8 cellular contexts compared by ENCODE assay signal in the genomic region with DNA sequence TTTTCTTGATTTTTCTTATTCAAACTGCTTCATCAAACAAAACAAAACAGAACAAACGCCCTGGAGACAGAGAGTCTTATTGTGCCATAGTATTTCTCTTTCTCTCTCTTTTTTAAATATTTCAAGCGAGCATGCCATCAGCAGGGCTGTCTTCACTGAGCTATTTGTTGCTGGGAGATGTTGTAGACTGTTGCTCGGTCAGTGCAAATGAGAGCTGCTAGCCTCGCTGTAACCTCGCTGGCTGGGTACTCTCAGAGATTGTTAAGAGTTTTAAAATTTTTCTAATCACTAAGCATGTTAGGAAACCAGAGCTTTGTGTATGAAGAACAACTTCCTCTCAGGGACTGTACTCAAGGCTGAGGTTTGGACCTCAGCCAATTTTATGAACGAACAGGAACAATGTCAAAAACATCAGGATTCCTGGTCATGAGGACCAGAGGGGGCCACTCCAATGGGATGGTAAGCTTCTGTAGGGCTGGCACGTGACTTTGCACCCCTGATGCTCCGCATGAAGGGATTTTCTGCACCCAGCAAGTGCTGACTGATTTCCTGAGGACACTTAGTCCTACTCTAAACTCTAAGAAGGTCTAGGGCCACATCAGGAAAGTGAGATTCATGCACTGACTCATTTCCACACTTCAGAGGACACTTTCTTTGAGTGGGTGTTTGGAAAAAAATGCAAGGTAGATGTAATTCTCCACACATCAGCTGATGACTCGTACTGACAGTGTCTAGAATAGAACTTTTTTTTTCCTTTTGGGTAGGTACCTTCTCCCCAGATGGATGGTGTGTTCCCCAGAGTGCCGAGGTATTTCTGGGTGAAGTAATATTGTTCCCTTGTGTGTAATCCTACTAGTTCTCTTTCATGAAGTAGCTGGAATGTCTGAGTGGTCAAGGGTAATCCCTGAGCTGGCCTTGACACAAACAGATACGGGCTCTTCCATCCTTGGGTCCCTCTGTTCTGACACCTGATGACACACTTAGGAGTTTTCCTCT. TPM values are rescaled to one million over a fixed set of nuclear protein-coding genes. Genes with fewer than 3 reads are reported as not detected.
DNase-seq lines count a peak whose midpoint lies in the region; ATAC-seq and TF ChIP-seq lines count a peak whose summit lies in the region.

No MANE protein-coding gene starts in this region.

- TF ChIP-seq CTCF in astrocyte of the spinal cord (IDR thresholded peaks at IDR 0.05; ENCODE audit: low read depth, low read length), result no peak
- TF ChIP-seq CTCF in lower lobe of right lung (IDR thresholded peaks at IDR 0.05), result no peak

- in situ Hi-C loops in astrocyte of the spinal cord (cut with HindIII; ENCODE audit: low sequenced_read_pairs), result no loop called here

- H3K4me3 ChIP-seq in SK-N-MC (peak overlapping the region; percentile 30; the same call in 1 of the 2 replicates), astrocyte of the spinal cord (ENCODE audit: low read depth, low read length) (no peak overlapping the region), lower lobe of right lung (no peak overlapping the region)

- DNase-seq in activated naive CD4-positive, alpha-beta T cell treated with Interleukin-2 at 50 U/mL for 16 hours, result peak; percentile 63
- DNase-seq in activated naive CD4-positive, alpha-beta T cell (lab: John Stamatoyannopoulos, UW), result no peak
- DNase-seq in SK-N-MC (ENCODE audit: low read depth, low spot score), result no peak
- DNase-seq in astrocyte of the spinal cord (ENCODE audit: low read depth, low spot score), result peak; percentile 93
- DNase-seq in lower lobe of right lung, result no peak
- peak; percentile 52 for DNase-seq in stromal cell of bone marrow (ENCODE audit: low read depth)
- no peak for DNase-seq in amniotic stem cell (lab: John Stamatoyannopoulos, UW)

- intact Hi-C loops in lower lobe of right lung (cut with DNase I), result no loop called here

- no peaks in the 10 kb centered on the region for H3K9me3 ChIP-seq in SK-N-MC (ENCODE audit: low read depth, low read length)
- H3K9me3 ChIP-seq in lower lobe of right lung, result no peaks in the 10 kb centered on the region

- no peak overlapping the region for H3K9ac ChIP-seq in SK-N-MC (ENCODE audit: insufficient read length)

- peaks cover 18% of the 10 kb centered on the region for H3K4me1 ChIP-seq in lower lobe of right lung

- peak; percentile 89 for ATAC-seq in HG03064 (IDR thresholded peaks at IDR 0.05; ENCODE audit: low read depth, unreplicated experiment)
- ATAC-seq in lower lobe of right lung, result peak; percentile 93

- H3K27ac ChIP-seq in SK-N-MC (no peak overlapping the region), lower lobe of right lung (peak overlapping the region; percentile 73)

- H3K27me3 ChIP-seq in lower lobe of right lung (ENCODE audit: low read depth), result no peaks in the 10 kb centered on the region

- H3K36me3 ChIP-seq in SK-N-MC (ENCODE audit: insufficient read depth, low read length) (no peaks in the 10 kb centered on the region), lower lobe of right lung (no peaks in the 10 kb centered on the region)

RNA-seq across cellular contexts. Expression of a gene that starts 59.7 kb away (rescaled TPM):
- total RNA-seq in lower lobe of right lung, result 152 TPM

Comparison
In these comparisons a context has a peak if more than half of its experiments do, and no peak if none do; other contexts are left out.
1. DNase-seq: peak in activated naive CD4-positive, alpha-beta T cell treated with Interleukin-2 at 50 U/mL for 16 hours (single experiment), astrocyte of the spinal cord (single experiment) and stromal cell of bone marrow (single experiment); none in activated naive CD4-positive, alpha-beta T cell (0 of 4), SK-N-MC (single experiment), lower lobe of right lung (single experiment) and amniotic stem cell (single experiment).